8 cellular contexts compared by ENCODE assay signal in genomic region chr1:192477630-192478029, GRCh38.
DNase-seq lines count a peak whose midpoint lies in the region; ATAC-seq and TF ChIP-seq lines count a peak whose summit lies in the region.

No MANE protein-coding gene starts in this region.

- H3K4me1 ChIP-seq in A673 (ENCODE audit: insufficient read depth, low read length, poor library complexity, severe bottlenecking), result peaks cover 21% of the 10 kb centered on the region

- ATAC-seq in HG02870 (IDR thresholded peaks at IDR 0.05; ENCODE audit: unreplicated experiment), result peak; percentile 48
- no peak for ATAC-seq in HG02973 (IDR thresholded peaks at IDR 0.05; ENCODE audit: unreplicated experiment)

- TF ChIP-seq CTCF in A673 (conservative IDR thresholded peaks at IDR 0.05; ENCODE audit: low read depth, low read length) (peak; percentile 80), GM12865 (IDR thresholded peaks at IDR 0.05; ENCODE audit: insufficient read depth, low read depth, low read length, missing control alignments) (peak; percentile 26), chondrocyte (IDR thresholded peaks at IDR 0.05) (peak; percentile 95)

- POLR2A ChIA-PET in A673 (lab: Charles Lee; ENCODE audit: low non-redundant PET), result no interaction called here

- no peak overlapping the region for H3K27ac ChIP-seq in A673 (ENCODE audit: low read depth, low read length, poor library complexity, severe bottlenecking)

- H3K9me3 Mint-ChIP-seq in chondrocyte (ENCODE audit: low read depth), result peaks cover 5% of the 10 kb centered on the region

- H3K36me3 ChIP-seq in A673 (ENCODE audit: insufficient read depth, low read length, poor library complexity, severe bottlenecking) (no peaks in the 10 kb centered on the region), H7 (replicated peaks; ENCODE audit: control insufficient read depth, insufficient read depth, low read length) (no peaks in the 10 kb centered on the region)

- intact Hi-C loops in A673 (cut with micrococcal nuclease; ENCODE audit: unreplicated experiment), result loop anchor here (1.0 to 10.0 kb wide), 5 partner anchors 35 to 1817 kb away; partner anchors contain the start of gene RGS2

- no peaks in the 10 kb centered on the region for H3K36me3 Mint-ChIP-seq in chondrocyte (ENCODE audit: low read depth)

- H3K27me3 Mint-ChIP-seq in chondrocyte (ENCODE audit: low read depth), result no peaks in the 10 kb centered on the region

- CTCF ChIA-PET in A673 (lab: Charles Lee), result interaction anchor here (0.6 to 1.2 kb wide), 7 partner anchors 12 to 195 kb away, joined by 3 to 6 read pairs (median 4); no protein-coding TSS in a partner anchor

- peak; percentile 81 for DNase-seq in A673 (ENCODE audit: low spot score)
- peak; percentile 49 for DNase-seq in GM12865 (ENCODE audit: low read depth)
- DNase-seq in NCI-H774 (lab: John Stamatoyannopoulos, UW), result peak; percentile 32
- DNase-seq in chondrocyte (ENCODE audit: low spot score), result no peak
- DNase-seq in myocyte (ENCODE audit: low read depth), result peak; percentile 65
- no peak for DNase-seq in H7

- H3K9me3 ChIP-seq in A673 (ENCODE audit: low read depth, low read length, poor library complexity, severe bottlenecking), result peaks cover 4% of the 10 kb centered on the region

- no TSS peak for BruUV-seq in A673 (replicated peaks; lab: Mats Ljungman, UMichigan)

- H3K27ac Mint-ChIP-seq in chondrocyte (ENCODE audit: unreplicated experiment), result no peak overlapping the region

- no peak overlapping the region for H3K4me3 ChIP-seq in A673 (ENCODE audit: low read depth, low read length, poor library complexity, severe bottlenecking)
- H3K4me3 ChIP-seq in GM12865 (ENCODE audit: low read depth, low read length), result no peak overlapping the region
- H3K4me3 ChIP-seq in H7 (ENCODE audit: insufficient read depth, low read depth, low read length), result no peak overlapping the region

- no peaks in the 10 kb centered on the region for H3K27me3 ChIP-seq in A673 (replicated peaks; ENCODE audit: insufficient read depth, low read depth, low read length, poor library complexity)
- no peaks in the 10 kb centered on the region for H3K27me3 ChIP-seq in H7 (ENCODE audit: control insufficient read depth, insufficient read depth, low read length)

- H3K4me3 Mint-ChIP-seq in chondrocyte (ENCODE audit: unreplicated experiment), result no peak overlapping the region

- H3K4me1 Mint-ChIP-seq in chondrocyte (ENCODE audit: low read depth), result peaks cover 4% of the 10 kb centered on the region

Comparison
In these comparisons a context has a peak if more than half of its experiments do, and no peak if none do; other contexts are left out.
1. DNase-seq: peak in A673 (single experiment), GM12865 (single experiment), NCI-H774 (single experiment) and myocyte (single experiment); none in chondrocyte (single experiment) and H7 (single experiment).
2. CTCF ChIP-seq: peak in every context shown above with its lines; median percentile 95 in chondrocyte; 80 in A673; 26 in GM12865.